Comparison of ENCODE assay signal across 20 cellular contexts in the genomic region with DNA sequence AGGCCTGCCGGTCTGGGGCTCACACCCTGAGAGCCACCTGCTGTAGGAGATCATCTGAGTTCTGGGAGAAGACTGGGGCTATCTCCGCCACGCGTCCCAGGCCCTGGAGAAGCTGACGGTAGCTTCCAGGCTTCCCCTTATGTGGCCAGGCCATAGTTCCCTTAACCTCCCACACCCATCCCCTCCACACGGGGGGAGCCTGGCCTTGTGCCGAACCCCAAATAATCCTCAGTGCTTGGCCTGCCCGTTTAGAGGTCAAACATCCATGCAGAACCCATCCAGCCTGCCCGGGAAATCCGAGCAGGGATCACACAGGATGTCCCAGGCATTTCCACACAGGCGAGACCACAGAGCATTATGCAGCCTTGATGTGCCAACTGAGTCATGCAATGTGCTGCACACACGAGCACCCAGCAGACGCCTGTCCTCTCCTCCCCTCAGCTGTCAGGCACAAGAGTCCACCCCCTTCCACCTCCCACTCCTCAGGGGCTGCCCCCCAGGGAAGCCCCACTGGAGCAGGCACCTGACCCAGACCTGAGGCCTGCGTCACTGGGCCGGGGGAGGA.
A peak's percentile ranks its signal among the peaks of the same experiment; 100 is the strongest.
DNase-seq lines count a peak whose midpoint lies in the region; ATAC-seq and TF ChIP-seq lines count a peak whose summit lies in the region.
"Had no signal": no experiment of that assay in that cellular context is flagged by ENCODE, and none has a peak within 500 bp of the region (broad histone marks: within the 10 kb centered on the region; RNA-seq: fewer than 3 reads in every experiment).

No MANE protein-coding gene starts in this region.

- CTCF ChIA-PET in naive thymus-derived CD4-positive, alpha-beta T cell (lab: Charles Lee), result no interaction called here

- intact Hi-C loops in CD14-positive monocyte (cut with micrococcal nuclease), result no loop called here
- intact Hi-C loops in naive thymus-derived CD4-positive, alpha-beta T cell (cut with micrococcal nuclease), result no loop called here

- no peak overlapping the region for H3K4me3 ChIP-seq in epithelial cell of esophagus (ENCODE audit: low read length)
- H3K4me3 ChIP-seq in naive thymus-derived CD4-positive, alpha-beta T cell (ENCODE audit: low read length), result no peak overlapping the region
- H3K4me3 ChIP-seq: hepatocyte, ovary, tibial artery had no signal

- H3K36me3 ChIP-seq in naive thymus-derived CD4-positive, alpha-beta T cell (ENCODE audit: control insufficient read depth in 2 of 3, insufficient read depth in 3 of 3, low read length in 3 of 3), result peaks cover 0 to 15% (median 0%) of the 10 kb centered on the region in 3 experiments
- H3K36me3 ChIP-seq: ovary, tibial artery had no signal

- peak overlapping the region; percentile 15 to 88 (median 79) for H3K27ac Mint-ChIP-seq in CD14-positive monocyte
- H3K27ac Mint-ChIP-seq in naive thymus-derived CD4-positive, alpha-beta T cell, result no peak overlapping the region
- H3K27ac Mint-ChIP-seq: activated T-helper 2 cell treated with anti-CD3 and anti-CD28 coated beads, Interferon-gamma antibody, Interleukin-2, Interleukin-4, amounts not matched to agents 10 μg/mL and 5 μg/mL and 100 μg/mL, durations not matched to agents 14 hours and 24 hours and 36 hours had no signal

- no peak overlapping the region for H3K27ac ChIP-seq in naive thymus-derived CD4-positive, alpha-beta T cell (ENCODE audit: low read depth, low read length)
- H3K27ac ChIP-seq: hepatocyte, ovary, tibial artery had no signal

- peaks cover 23% of the 10 kb centered on the region for H3K4me1 Mint-ChIP-seq in CD14-positive monocyte
- peaks cover 3 to 28% (median 19%) of the 10 kb centered on the region in 7 donors for H3K4me1 Mint-ChIP-seq in naive thymus-derived CD4-positive, alpha-beta T cell

- H3K4me1 ChIP-seq in naive thymus-derived CD4-positive, alpha-beta T cell (ENCODE audit: control insufficient read depth in 2 of 2, insufficient read depth in 2 of 2, low read length in 2 of 2), result no peaks in the 10 kb centered on the region

- peaks cover 48 to 56% of the 10 kb centered on the region in 2 donors for H3K36me3 Mint-ChIP-seq in CD14-positive monocyte
- H3K36me3 Mint-ChIP-seq in naive thymus-derived CD4-positive, alpha-beta T cell, result peaks cover 0 to 26% (median 0%) of the 10 kb centered on the region in 5 donors

- POLR2A ChIA-PET in naive thymus-derived CD4-positive, alpha-beta T cell (lab: Charles Lee), result interaction anchor here (0.6 kb wide), 1 partner anchor 78 kb away, joined by 3 read pairs; no protein-coding TSS in a partner anchor

- H3K27me3 ChIP-seq in naive thymus-derived CD4-positive, alpha-beta T cell (ENCODE audit: control insufficient read depth in 2 of 2, insufficient read depth in 2 of 2, low read length in 2 of 2), result no peaks in the 10 kb centered on the region
- H3K27me3 ChIP-seq: hepatocyte, ovary, tibial artery had no signal

- TF ChIP-seq CTCF in CD14-positive monocyte (IDR thresholded peaks at IDR 0.05) (no peak), epithelial cell of esophagus (IDR thresholded peaks at IDR 0.05; ENCODE audit: insufficient read depth, low read depth, low read length, missing control alignments) (no peak)

- ATAC-seq in naive thymus-derived CD4-positive, alpha-beta T cell, result peak; percentile 36
- ATAC-seq in GM18873 (IDR thresholded peaks at IDR 0.05; ENCODE audit: low FRiP score, unreplicated experiment) (no peak), HG02623 (IDR thresholded peaks at IDR 0.05; ENCODE audit: unreplicated experiment) (no peak)

- H3K4me3 Mint-ChIP-seq in CD14-positive monocyte, result no peak overlapping the region
- no peak overlapping the region for H3K4me3 Mint-ChIP-seq in naive thymus-derived CD4-positive, alpha-beta T cell

- H3K9me3 ChIP-seq in naive thymus-derived CD4-positive, alpha-beta T cell (ENCODE audit: control insufficient read depth in 2 of 3, low read length in 3 of 3), result no peaks in the 10 kb centered on the region
- H3K9me3 ChIP-seq: ovary, tibial artery had no signal

- H3K9me3 Mint-ChIP-seq in CD14-positive monocyte, result peaks cover 0 to 1% (median 0%) of the 10 kb centered on the region in 7 donors
- H3K9me3 Mint-ChIP-seq in naive thymus-derived CD4-positive, alpha-beta T cell, result no peaks in the 10 kb centered on the region
- H3K9me3 Mint-ChIP-seq: activated T-helper 2 cell treated with anti-CD3 and anti-CD28 coated beads, Interferon-gamma antibody, Interleukin-2, Interleukin-4, amounts not matched to agents 10 μg/mL and 5 μg/mL and 100 μg/mL, durations not matched to agents 14 hours and 24 hours and 36 hours had no signal

- no peak for DNase-seq in CD14-positive monocyte (ENCODE audit: low spot score)
- peak; percentile 82 for DNase-seq in LHCN-M2 (ENCODE audit: low read depth)
- peak; percentile 30 for DNase-seq in epithelial cell of esophagus (ENCODE audit: low read depth)
- DNase-seq in naive thymus-derived CD4-positive, alpha-beta T cell, result no peak
- no peak for DNase-seq in SKM-1 (lab: John Stamatoyannopoulos, UW; ENCODE audit: unreplicated experiment)
- DNase-seq in COLO829 (ENCODE audit: low spot score), result no peak
- DNase-seq: DMS153, Karpas-422, kidney glomerular epithelial cell, NCI-H1417 treated with DMSO at 0.1 percent for 48 hours, NCI-H2227 treated with DMSO at 0.1 percent for 48 hours, ovary, RPMI8226, small intestine, T-helper 2 cell, tibial artery had no signal

- H3K27me3 Mint-ChIP-seq in CD14-positive monocyte (ENCODE audit: low read depth in 3 of 3), result peaks cover 0 to 2% (median 1%) of the 10 kb centered on the region in 3 donors
- H3K27me3 Mint-ChIP-seq in naive thymus-derived CD4-positive, alpha-beta T cell, result no peaks in the 10 kb centered on the region

Comparison
In these comparisons a context has a peak if more than half of its experiments do, and no peak if none do; other contexts are left out.
1. DNase-seq: peak in LHCN-M2 (single experiment) and epithelial cell of esophagus (single experiment); none in CD14-positive monocyte (single experiment), naive thymus-derived CD4-positive, alpha-beta T cell (0 of 9), SKM-1 (single experiment) and COLO829 (single experiment).
2. H3K27ac Mint-ChIP-seq: peak in CD14-positive monocyte (7 of 7); none in naive thymus-derived CD4-positive, alpha-beta T cell (0 of 9).